In the genomic region with DNA sequence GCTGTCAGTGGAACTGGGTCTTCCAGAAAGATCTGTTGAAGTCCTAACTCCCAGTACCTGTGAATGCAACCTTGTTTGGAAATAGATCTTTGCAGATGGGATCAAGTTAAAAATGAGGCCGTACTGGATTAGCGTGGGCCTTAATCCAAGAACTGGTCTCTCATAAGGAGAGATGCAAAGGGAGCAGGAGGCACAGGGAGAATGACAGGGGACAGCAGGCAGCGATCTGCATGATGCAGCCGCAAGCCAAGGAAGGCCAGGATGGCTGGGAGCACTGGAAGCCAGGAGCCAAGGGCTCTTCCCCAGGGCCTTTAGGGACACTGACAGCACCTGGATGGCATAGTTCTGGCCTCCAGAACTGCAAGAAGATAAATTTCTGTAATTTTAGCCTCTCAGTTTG, we compare ENCODE assay signal across 10 cellular contexts.
"Had no signal": no experiment of that assay in that cellular context is flagged by ENCODE, and none has a peak within 500 bp of the region (broad histone marks: within the 10 kb centered on the region; RNA-seq: fewer than 3 reads in every experiment).

No MANE protein-coding gene starts in this region.

- H3K4me3 ChIP-seq: GM23248, HAP-1, K562 had no signal

- H3K9me3 ChIP-seq: HAP-1 had no signal

- H3K27ac Mint-ChIP-seq: HFFc6 had no signal

- H3K27ac ChIP-seq: GM23248, HL-60 had no signal

- DNase-seq: GM23248, GOT3, HFFc6, IMR-90, KG1 had no signal

- H3K9ac ChIP-seq: GM23248 had no signal

- H2AFZ ChIP-seq: GM23248 had no signal

- H3K4me1 ChIP-seq: HAP-1 had no signal

- H3K4me3 Mint-ChIP-seq: HFFc6 had no signal

- ATAC-seq: HCT116, HepG2, K562 had no signal

- H3K36me3 ChIP-seq: HAP-1 had no signal
